8 cellular contexts compared by ENCODE assay signal in the genomic region with DNA sequence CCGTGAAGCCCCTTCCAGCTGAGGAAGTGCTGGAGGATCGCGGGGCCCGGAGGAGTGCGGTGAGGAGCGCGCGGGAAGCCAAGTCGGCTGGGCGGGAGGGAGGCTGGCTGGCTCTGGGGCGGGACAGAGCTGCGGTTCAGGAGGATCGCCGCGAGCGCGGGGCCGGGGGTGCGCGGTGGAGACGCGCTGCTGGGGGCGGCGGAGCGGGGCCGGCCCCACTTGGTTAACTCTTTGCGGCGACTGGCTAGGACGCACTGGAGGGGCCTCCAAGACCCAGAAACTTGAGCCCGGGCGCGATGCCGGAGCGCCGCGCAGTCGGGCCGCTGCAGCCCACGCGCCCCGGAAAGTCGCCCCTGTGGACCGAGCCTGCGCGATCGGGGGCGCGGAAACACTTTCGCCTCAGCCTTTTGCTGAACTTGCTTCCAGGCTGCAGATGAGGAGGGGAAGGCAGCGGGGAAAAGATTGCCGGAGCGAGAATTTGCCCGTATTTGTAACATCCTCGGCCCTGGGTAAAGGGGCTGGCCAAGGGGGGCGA. TPM values are rescaled to one million over a fixed set of nuclear protein-coding genes. Genes with fewer than 3 reads are reported as not detected.
DNase-seq lines count a peak whose midpoint lies in the region; ATAC-seq and TF ChIP-seq lines count a peak whose summit lies in the region.

No MANE protein-coding gene starts in this region.

- TF ChIP-seq POLR2A in ovary (IDR thresholded peaks at IDR 0.05) = no peak

- H3K27ac Mint-ChIP-seq in activated naive CD4-positive, alpha-beta T cell treated with anti-CD3 and anti-CD28 coated beads, Interleukin-2, amount 50 U/mL, for 24 hours = no peak overlapping the region

- no peaks in the 10 kb centered on the region for H3K36me3 ChIP-seq in BLaER1
- no peaks in the 10 kb centered on the region for H3K36me3 ChIP-seq in ovary

- H3K4me3 ChIP-seq in BLaER1 (peak overlapping the region; percentile 61), ovary (peak overlapping the region; percentile 98)

- TF ChIP-seq CTCF in ovary (IDR thresholded peaks at IDR 0.05) = no peak

- H3K9me3 Mint-ChIP-seq in activated naive CD4-positive, alpha-beta T cell treated with anti-CD3 and anti-CD28 coated beads, Interleukin-2, amount 50 U/mL, for 24 hours = no peaks in the 10 kb centered on the region

- peak overlapping the region; percentile 70 for H3K4me2 ChIP-seq in BLaER1

- no peak overlapping the region for H3K9ac ChIP-seq in BLaER1

- intact Hi-C loops in cardiac septum (cut with DNase I) (loop anchor here (2.0 kb wide), 1 partner anchor 88 kb away; a partner anchor contains a TSS), ovary (cut with DNase I) (loop anchor here in 2 of 4 donors (2.0 to 10.0 kb wide), 2 partner anchors 88 kb away; a partner anchor contains a TSS)

- H3K27me3 ChIP-seq in BLaER1 (peaks cover 59% of the 10 kb centered on the region), ovary (no peaks in the 10 kb centered on the region)

- no peak for TF ChIP-seq EP300 in ovary (IDR thresholded peaks at IDR 0.05)

- peak; percentile 78 for DNase-seq in cardiac septum (ENCODE audit: low spot score)
- DNase-seq in ovary = peak in 4 of 5 donors; percentile 47 to 74 (median 65)
- no peak for DNase-seq in OCI-M2 (lab: John Stamatoyannopoulos, UW; ENCODE audit: unreplicated experiment)
- DNase-seq in NCI-H1048 (lab: John Stamatoyannopoulos, UW) = no peak

- H3K27ac ChIP-seq in BLaER1 = no peak overlapping the region
- peak overlapping the region; percentile 92 to 94 for H3K27ac ChIP-seq in ovary

- peaks cover 36% of the 10 kb centered on the region for H3K27me3 Mint-ChIP-seq in activated naive CD4-positive, alpha-beta T cell treated with anti-CD3 and anti-CD28 coated beads, Interleukin-2, amount 50 U/mL, for 24 hours

- H3K4me3 Mint-ChIP-seq in activated naive CD4-positive, alpha-beta T cell treated with anti-CD3 and anti-CD28 coated beads, Interleukin-2, amount 50 U/mL, for 24 hours = peak overlapping the region; percentile 79

- ATAC-seq in GM19043 (IDR thresholded peaks at IDR 0.05; ENCODE audit: low read depth, unreplicated experiment) (peak; percentile 26), HG03460 (IDR thresholded peaks at IDR 0.05; ENCODE audit: unreplicated experiment) (peak; percentile 29)

- H3K36me3 Mint-ChIP-seq in activated naive CD4-positive, alpha-beta T cell treated with anti-CD3 and anti-CD28 coated beads, Interleukin-2, amount 50 U/mL, for 24 hours = no peaks in the 10 kb centered on the region

- peaks cover 11% of the 10 kb centered on the region for H3K4me1 Mint-ChIP-seq in activated naive CD4-positive, alpha-beta T cell treated with anti-CD3 and anti-CD28 coated beads, Interleukin-2, amount 50 U/mL, for 24 hours

- peaks cover 7% of the 10 kb centered on the region; the same call in 1 of the 2 replicates for H3K4me1 ChIP-seq in BLaER1
- peaks cover 9% of the 10 kb centered on the region for H3K4me1 ChIP-seq in ovary (ENCODE audit: insufficient read depth)

- 0% methylated on average over 37 to 55 of the region's 55 CpGs for WGBS in ovary, 3 donors

- H3K9me3 ChIP-seq in BLaER1 (peaks cover 16% of the 10 kb centered on the region; the same call in 1 of the 2 replicates), ovary (no peaks in the 10 kb centered on the region)

- H4K20me1 ChIP-seq in BLaER1 = no peaks in the 10 kb centered on the region; the same call in 1 of the 2 replicates

RNA-seq across cellular contexts. Expression of a gene that starts 0.6 kb away (rescaled TPM):
- total RNA-seq in cardiac septum = 39.7 TPM
- 100 to 1,000 TPM; 158 to 245 (median 191) TPM for total RNA-seq in ovary
- 100 to 1,000 TPM; 147 to 248 TPM for polyA plus RNA-seq in ovary

Comparison
In these comparisons a context has a peak if more than half of its experiments do, and no peak if none do; other contexts are left out.
1. DNase-seq: peak in cardiac septum (single experiment) and ovary (4 of 5); none in OCI-M2 (single experiment) and NCI-H1048 (single experiment).